1 cellular context compared by ENCODE assay signal in the genomic region with DNA sequence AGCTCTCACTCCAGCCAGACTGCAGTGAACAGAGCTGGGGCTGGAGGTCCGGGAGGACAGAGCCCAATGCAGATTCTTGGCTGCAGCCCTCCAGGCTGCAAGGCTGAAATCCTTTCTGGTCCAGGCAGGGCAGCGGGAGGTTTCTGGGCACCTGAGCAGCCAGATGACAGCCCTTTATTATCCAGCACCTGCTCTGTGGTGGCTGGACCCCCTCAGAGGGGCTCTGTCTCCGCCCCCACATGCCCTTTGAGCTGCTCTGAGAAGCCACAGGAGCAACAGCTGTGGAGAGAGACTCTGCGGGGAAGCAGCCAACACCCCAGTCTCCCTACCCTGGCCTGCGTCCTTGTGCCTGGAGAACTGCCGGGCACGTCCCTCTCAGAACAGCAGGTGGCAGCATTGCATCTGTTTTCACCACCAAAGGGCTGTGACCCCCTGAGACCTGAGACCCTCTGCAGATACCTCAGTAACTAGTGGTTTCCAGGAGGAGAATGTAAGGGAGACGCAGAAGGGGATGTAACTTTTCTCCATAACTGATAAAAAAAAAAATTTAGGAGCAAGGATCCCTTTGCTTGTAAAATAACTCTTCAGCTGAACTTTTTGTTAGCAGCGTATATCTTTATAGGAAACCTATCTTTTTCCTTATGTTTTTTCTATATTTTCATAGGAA.
TF ChIP-seq lines count a peak whose summit lies in the region.

No MANE protein-coding gene starts in this region.

TF ChIP-seq in K562, 482 proteins besides CTCF, POLR2A, EP300 and RAD21:
- peak; percentile 82; the same call in 1 of the 2 replicates for TF ChIP-seq STAG1 (CRISPR knock-in tag; IDR thresholded peaks at IDR 0.05; ENCODE audit: borderline replicate concordance)
- TF ChIP-seq TFAP4 (CRISPR knock-in tag; IDR thresholded peaks at IDR 0.05; ENCODE audit: borderline replicate concordance): peak; percentile 34; the same call in 1 of the 2 replicates
- TF ChIP-seq MAZ (CRISPR knock-in tag; conservative IDR thresholded peaks at IDR 0.05 in 1 of 2, IDR thresholded peaks at IDR 0.05 in 1 of 2): peak; percentile 27 to 31; a peak in 1 of 4 replicates
- TF ChIP-seq NFE2 (IDR thresholded peaks at IDR 0.05; ENCODE audit: low read depth): no peak
- TF ChIP-seq ZBTB7A (IDR thresholded peaks at IDR 0.05; ENCODE audit: borderline replicate concordance, control insufficient read depth, low read depth, low read length): peak; percentile 98
- TF ChIP-seq XRCC5 (IDR thresholded peaks at IDR 0.05; ENCODE audit: low read depth, low read length): 0 out of 2 replicates have a peak, but pooled peaks have one; percentile 46
- 0 out of 2 replicates have a peak, but pooled peaks have one; percentile 30 for TF ChIP-seq RB1 (IDR thresholded peaks at IDR 0.05; ENCODE audit: low read depth)
- TF ChIP-seq, protein P1, sequence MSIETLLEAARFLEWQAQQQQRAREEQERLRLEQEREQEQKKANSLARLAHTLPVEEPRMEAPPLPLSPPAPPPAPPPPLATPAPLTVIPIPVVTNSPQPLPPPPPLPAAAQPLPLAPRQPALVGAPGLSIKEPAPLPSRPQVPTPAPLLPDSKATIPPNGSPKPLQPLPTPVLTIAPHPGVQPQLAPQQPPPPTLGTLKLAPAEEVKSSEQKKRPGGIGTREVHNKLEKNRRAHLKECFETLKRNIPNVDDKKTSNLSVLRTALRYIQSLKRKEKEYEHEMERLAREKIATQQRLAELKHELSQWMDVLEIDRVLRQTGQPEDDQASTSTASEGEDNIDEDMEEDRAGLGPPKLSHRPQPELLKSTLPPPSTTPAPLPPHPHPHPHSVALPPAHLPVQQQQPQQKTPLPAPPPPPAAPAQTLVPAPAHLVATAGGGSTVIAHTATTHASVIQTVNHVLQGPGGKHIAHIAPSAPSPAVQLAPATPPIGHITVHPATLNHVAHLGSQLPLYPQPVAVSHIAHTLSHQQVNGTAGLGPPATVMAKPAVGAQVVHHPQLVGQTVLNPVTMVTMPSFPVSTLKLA (conservative IDR thresholded peaks at IDR 0.05): 0 out of 4 replicates have a peak, but pooled peaks of 1 of the 2 experiments have one; percentile 24
- no peak for TF ChIP-seq ZBTB8A (IDR thresholded peaks at IDR 0.05; ENCODE audit: partially characterized antibody)
- no peak for TF ChIP-seq RFX5 (IDR thresholded peaks at IDR 0.05; ENCODE audit: low read depth, low read length)
- peak; percentile 60; the same call in 1 of the 2 replicates for TF ChIP-seq ARID2 (IDR thresholded peaks at IDR 0.05)
- no peak for TF ChIP-seq ZNF695 (CRISPR knock-in tag; IDR thresholded peaks at IDR 0.05)
- TF ChIP-seq SMC3 (conservative IDR thresholded peaks at IDR 0.05; ENCODE audit: insufficient read depth, low read depth, low read length): peak; percentile 83
- TF ChIP-seq DEAF1 (CRISPR knock-in tag; IDR thresholded peaks at IDR 0.05): peak; percentile 76
- no peak for TF ChIP-seq PTBP1 (IDR thresholded peaks at IDR 0.05; ENCODE audit: low read depth, low read length)
- TF ChIP-seq CC2D1A (IDR thresholded peaks at IDR 0.05): peak; percentile 76
